In the genomic region with DNA sequence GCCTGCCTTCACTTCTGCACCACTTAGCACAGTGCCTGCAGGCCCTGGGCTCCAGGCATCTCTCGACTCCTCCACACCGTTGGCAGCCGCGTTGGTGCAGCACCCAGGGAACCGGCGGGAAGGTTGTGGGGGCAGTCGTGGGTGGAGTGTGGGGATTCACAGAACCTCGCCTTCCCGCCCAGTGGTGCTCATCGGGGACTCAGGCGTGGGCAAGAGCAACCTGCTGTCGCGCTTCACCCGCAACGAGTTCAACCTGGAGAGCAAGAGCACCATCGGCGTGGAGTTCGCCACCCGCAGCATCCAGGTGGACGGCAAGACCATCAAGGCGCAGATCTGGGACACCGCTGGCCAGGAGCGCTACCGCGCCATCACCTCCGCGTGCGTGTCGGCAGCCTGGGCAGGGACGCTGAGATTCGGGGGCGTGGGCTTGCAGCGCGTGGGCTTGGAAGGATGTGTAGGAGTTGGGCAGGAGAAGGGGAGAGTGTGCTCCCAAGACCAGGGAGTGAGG, we compare ENCODE assay signal across 18 cellular contexts. TPM values are rescaled to one million over a fixed set of nuclear protein-coding genes. Genes with fewer than 3 reads are reported as not detected.
DNase-seq lines count a peak whose midpoint lies in the region; FAIRE-seq and TF ChIP-seq lines count a peak whose summit lies in the region.
"Had no signal": no experiment of that assay in that cellular context is flagged by ENCODE, and none has a peak within 500 bp of the region (broad histone marks: within the 10 kb centered on the region; RNA-seq: fewer than 3 reads in every experiment).

No MANE protein-coding gene starts in this region.

- FAIRE-seq in frontal cortex (lab: Jason Lieb, UNC): no peak
- FAIRE-seq: RCC 7860 had no signal

- H3K4me1 Mint-ChIP-seq in endothelial cell (ENCODE audit: unreplicated experiment): peaks cover 32% of the 10 kb centered on the region
- peaks cover 10% of the 10 kb centered on the region for H3K4me1 Mint-ChIP-seq in type B pancreatic cell (ENCODE audit: unreplicated experiment)

- H3K27me3 Mint-ChIP-seq in endothelial cell (ENCODE audit: unreplicated experiment) (peaks cover 25% of the 10 kb centered on the region), type B pancreatic cell (no peaks in the 10 kb centered on the region)
- H3K27me3 Mint-ChIP-seq: CD4-positive, alpha-beta T cell had no signal

- intact Hi-C loops in posterior vena cava (cut with DNase I): loop anchor here in 1 of 2 donors (5.0 to 10.0 kb wide), 2 partner anchors 47 to 95 kb away; no protein-coding TSS in a partner anchor

- TF ChIP-seq CTCF in endothelial cell (IDR thresholded peaks at IDR 0.05; ENCODE audit: unreplicated experiment) (no peak), type B pancreatic cell (conservative IDR thresholded peaks at IDR 0.05) (no peak)

- H3K4me3 Mint-ChIP-seq in endothelial cell (ENCODE audit: unreplicated experiment) (peak overlapping the region; percentile 47), type B pancreatic cell (no peak overlapping the region)
- H3K4me3 Mint-ChIP-seq: CD4-positive, alpha-beta T cell had no signal

- DNase-seq in endothelial cell (ENCODE audit: low spot score) (no peak), posterior vena cava (ENCODE audit: low spot score) (peak; percentile 83), frontal cortex (ENCODE audit: low spot score in 2 of 2) (no peak), type B pancreatic cell (ENCODE audit: extremely low spot score, unreplicated experiment) (no peak)
- DNase-seq: CD4-positive, alpha-beta T cell; COR-L47; DMS79 treated with DMSO at 0.1 percent for 48 hours; GM23248; HCEC 1CT; MG63; NCI-H1417 treated with DMSO at 0.1 percent for 48 hours; NCI-H187; NCI-H446; NCI-H526; SHP77 had no signal

- H3K36me3 Mint-ChIP-seq in endothelial cell (ENCODE audit: low read depth, unreplicated experiment) (peaks cover 27% of the 10 kb centered on the region), type B pancreatic cell (peaks cover 12% of the 10 kb centered on the region)

- no peaks in the 10 kb centered on the region for H3K9me3 Mint-ChIP-seq in endothelial cell (ENCODE audit: unreplicated experiment)
- no peaks in the 10 kb centered on the region for H3K9me3 Mint-ChIP-seq in type B pancreatic cell
- H3K9me3 Mint-ChIP-seq: CD4-positive, alpha-beta T cell had no signal

- H3K27ac Mint-ChIP-seq in endothelial cell (ENCODE audit: unreplicated experiment): no peak overlapping the region
- no peak overlapping the region for H3K27ac Mint-ChIP-seq in type B pancreatic cell
- H3K27ac Mint-ChIP-seq: CD4-positive, alpha-beta T cell had no signal

TF ChIP-seq in PFSK-1, 5 proteins besides CTCF, POLR2A, EP300 and RAD21:
- TF ChIP-seq FOXP2 (optimal IDR thresholded peaks at IDR 0.05; ENCODE audit: borderline replicate concordance, extremely low read depth, extremely low read length, insufficient read depth) (peak; percentile 10), POLR2AphosphoS5 (IDR thresholded peaks at IDR 0.05; ENCODE audit: low read depth, low read length) (no peak)

RNA-seq across cellular contexts. Expression of gene RAB11B, which starts 9.6 kb away (rescaled TPM):
- polyA plus RNA-seq in PFSK-1 (2012; ENCODE audit: insufficient read length, low read depth): 116 TPM
- total RNA-seq in endothelial cell (ENCODE audit: unreplicated experiment) (130 TPM), posterior vena cava (10 to 100 TPM; 83.1 to 86.9 TPM), frontal cortex (90.5 TPM), type B pancreatic cell (ENCODE audit: low replicate concordance) (106 and 123 TPM in 2 replicates)

RNA-seq across cellular contexts. Expression of gene MARCHF2, which starts 13.4 kb away (rescaled TPM):
- polyA plus RNA-seq in PFSK-1 (2012; ENCODE audit: insufficient read length, low read depth): 23.0 TPM
- 58.2 TPM for total RNA-seq in endothelial cell (ENCODE audit: unreplicated experiment)
- 10 to 100 TPM; 50.3 to 57.6 TPM for total RNA-seq in posterior vena cava
- total RNA-seq in frontal cortex: 49.3 TPM
- 15.5 and 24.7 TPM in 2 replicates for total RNA-seq in type B pancreatic cell (ENCODE audit: low replicate concordance)

RNA-seq across cellular contexts. Expression of gene ANGPTL4, which starts 35.8 kb away (rescaled TPM):
- polyA plus RNA-seq in PFSK-1 (2012; ENCODE audit: insufficient read length, low read depth): 0.92 TPM
- 14.3 TPM for total RNA-seq in endothelial cell (ENCODE audit: unreplicated experiment)
- total RNA-seq in posterior vena cava: 10 to 100 TPM; 10.4 to 95.3 TPM
- total RNA-seq in frontal cortex: 0.82 TPM
- total RNA-seq in type B pancreatic cell (ENCODE audit: low replicate concordance): 4.2 and 4.7 TPM in 2 replicates
- total RNA-seq: CD4-positive, alpha-beta T cell; OCI-LY7 had no signal

RNA-seq across cellular contexts. Expression of gene HNRNPM, which starts 45.0 kb away (rescaled TPM):
- polyA plus RNA-seq in PFSK-1 (2012; ENCODE audit: insufficient read length, low read depth): 301 TPM
- total RNA-seq in endothelial cell (ENCODE audit: unreplicated experiment) (223 TPM), posterior vena cava (100 to 1,000 TPM; 118 to 119 TPM), frontal cortex (66.4 TPM), type B pancreatic cell (ENCODE audit: low replicate concordance) (197 and 317 TPM in 2 replicates)

RNA-seq across cellular contexts. Expression of gene KANK3, which starts 56.7 kb away (rescaled TPM):
- polyA plus RNA-seq in PFSK-1 (2012; ENCODE audit: insufficient read length, low read depth): 1.0 TPM
- total RNA-seq in endothelial cell (ENCODE audit: unreplicated experiment): 109 TPM
- total RNA-seq in posterior vena cava: 10 to 100 TPM; 11.0 to 22.5 TPM
- 2.4 TPM for total RNA-seq in frontal cortex
- 1.6 and 3.1 TPM in 2 replicates for total RNA-seq in type B pancreatic cell (ENCODE audit: low replicate concordance)
- polyA plus RNA-seq: GM23248 had no signal
